18 cellular contexts compared by ENCODE assay signal in the genomic region with DNA sequence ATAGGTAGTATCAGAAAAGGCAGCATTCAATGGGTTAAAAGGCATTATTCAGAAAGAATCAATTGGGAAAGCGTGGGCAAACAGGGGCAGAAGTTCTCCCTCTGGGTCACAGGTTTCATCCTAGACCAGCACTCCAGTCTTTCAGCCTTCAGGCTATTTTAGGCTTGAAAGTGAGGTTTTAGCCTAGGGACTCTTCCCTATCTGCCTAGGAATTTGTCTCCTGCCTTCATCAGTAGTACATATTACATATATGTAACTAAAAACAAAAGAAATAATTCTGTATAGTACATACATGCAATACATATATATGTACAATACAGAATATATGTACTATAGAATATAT. TPM values are rescaled to one million over a fixed set of nuclear protein-coding genes. Genes with fewer than 3 reads are reported as not detected.
DNase-seq lines count a peak whose midpoint lies in the region; ATAC-seq, FAIRE-seq and TF ChIP-seq lines count a peak whose summit lies in the region.
"Had no signal": no experiment of that assay in that cellular context is flagged by ENCODE, and none has a peak within 500 bp of the region (broad histone marks: within the 10 kb centered on the region; RNA-seq: fewer than 3 reads in every experiment).

No MANE protein-coding gene starts in this region.

- H3K79me2 ChIP-seq in MM.1S (ENCODE audit: low read length) (no peaks in the 10 kb centered on the region), astrocyte (ENCODE audit: insufficient read depth, low read length) (no peaks in the 10 kb centered on the region)

- peak overlapping the region; percentile 38; the same call in 1 of the 2 replicates for H3K27ac ChIP-seq in MM.1S (ENCODE audit: low read length)
- H3K27ac ChIP-seq in astrocyte (ENCODE audit: low read depth, low read length), result no peak overlapping the region
- H3K27ac ChIP-seq: stomach, vagina, VCaP had no signal

- TF ChIP-seq CTCF in MM.1S (IDR thresholded peaks at IDR 0.05; ENCODE audit: low read length) (no peak), astrocyte (IDR thresholded peaks at IDR 0.05; ENCODE audit: insufficient read depth, low read depth, low read length) (no peak), WTC11 (IDR thresholded peaks at IDR 0.05) (no peak)

- H4K20me1 ChIP-seq in MM.1S (ENCODE audit: insufficient read depth, low read length) (no peaks in the 10 kb centered on the region), astrocyte (ENCODE audit: insufficient read depth, low read length) (no peaks in the 10 kb centered on the region)

- H3K9ac ChIP-seq in MM.1S (ENCODE audit: low read length), result peak overlapping the region; percentile 33; the same call in 1 of the 2 replicates
- H3K9ac ChIP-seq in astrocyte (ENCODE audit: low read length), result no peak overlapping the region

- peaks cover 23% of the 10 kb centered on the region for H3K4me1 Mint-ChIP-seq in activated naive CD4-positive, alpha-beta T cell treated with anti-CD3 and anti-CD28 coated beads, Interleukin-2, amount 10 ng/mL, durations not matched to agents 7 days and 5 days
- H3K4me1 Mint-ChIP-seq in astrocyte (ENCODE audit: low read depth, unreplicated experiment) (peaks cover 8% of the 10 kb centered on the region), WTC11 (peaks cover 12% of the 10 kb centered on the region)
- H3K4me1 Mint-ChIP-seq in stimulated activated naive CD8-positive, alpha-beta T cell treated with anti-CD3 and anti-CD28 coated beads, Interleukin-15, amount 100 ng/mL, for 72 hours, result peaks cover 21% of the 10 kb centered on the region

- POLR2A ChIA-PET in WTC11 (lab: Charles Lee), result no interaction called here

- no peaks in the 10 kb centered on the region for H3K9me3 ChIP-seq in MM.1S (replicated peaks; ENCODE audit: insufficient read depth, low read length)
- no peaks in the 10 kb centered on the region for H3K9me3 ChIP-seq in astrocyte (ENCODE audit: insufficient read depth, low read depth, low read length)
- H3K9me3 ChIP-seq: vagina had no signal

- H3K4me3 Mint-ChIP-seq in activated naive CD4-positive, alpha-beta T cell treated with anti-CD3 and anti-CD28 coated beads, Interleukin-2, amount 10 ng/mL, durations not matched to agents 7 days and 5 days, result peak overlapping the region; percentile 65
- H3K4me3 Mint-ChIP-seq in astrocyte (ENCODE audit: unreplicated experiment) (no peak overlapping the region), WTC11 (no peak overlapping the region)
- peak overlapping the region; percentile 65 to 69 for H3K4me3 Mint-ChIP-seq in stimulated activated naive CD8-positive, alpha-beta T cell treated with anti-CD3 and anti-CD28 coated beads, Interleukin-15, amount 100 ng/mL, for 72 hours

- H2AFZ ChIP-seq in MM.1S (ENCODE audit: low read length) (peak overlapping the region; percentile 77), astrocyte (ENCODE audit: low read depth, low read length) (no peak overlapping the region)

- H3K4me3 ChIP-seq in MM.1S (ENCODE audit: low read length) (peak overlapping the region; percentile 49), astrocyte (ENCODE audit: insufficient read depth, low read depth, low read length) (no peak overlapping the region)
- H3K4me3 ChIP-seq: stomach, vagina had no signal

- no peak for DNase-seq in activated naive CD4-positive, alpha-beta T cell treated with anti-CD3 and anti-CD28 coated beads, Interleukin-2, amount 10 ng/mL, durations not matched to agents 7 days and 5 days
- DNase-seq in activated naive CD4-positive, alpha-beta T cell treated with Interleukin-2 at 50 U/mL for 16 hours, result no peak
- DNase-seq in MM.1S (no peak), astrocyte (ENCODE audit: low read depth) (no peak), WTC11 (ENCODE audit: low spot score) (no peak), NCI-H446 (lab: John Stamatoyannopoulos, UW) (no peak)
- DNase-seq in stimulated activated naive CD8-positive, alpha-beta T cell treated with anti-CD3 and anti-CD28 coated beads, Interleukin-15, amount 100 ng/mL, for 72 hours, result no peak
- DNase-seq: Calu3, cerebellar nuclear complex, kidney, mesendoderm, NCI-H1417 treated with DMSO at 0.1 percent for 48 hours, NCI-H345, retina, stomach had no signal

- no peaks in the 10 kb centered on the region for H3K9me2 ChIP-seq in MM.1S (replicated peaks; ENCODE audit: insufficient read depth, low read length)

- H3K4me2 ChIP-seq in MM.1S (ENCODE audit: low read depth, low read length), result peak overlapping the region; percentile 72; the same call in 1 of the 2 replicates
- no peak overlapping the region for H3K4me2 ChIP-seq in astrocyte (ENCODE audit: low read length)

- H3K36me3 Mint-ChIP-seq in activated naive CD4-positive, alpha-beta T cell treated with anti-CD3 and anti-CD28 coated beads, Interleukin-2, amount 10 ng/mL, durations not matched to agents 7 days and 5 days, result peaks cover 4% of the 10 kb centered on the region
- no peaks in the 10 kb centered on the region for H3K36me3 Mint-ChIP-seq in astrocyte (ENCODE audit: low read depth, unreplicated experiment)
- H3K36me3 Mint-ChIP-seq in WTC11, result peaks cover 40% of the 10 kb centered on the region

- H3K9me3 Mint-ChIP-seq in activated naive CD4-positive, alpha-beta T cell treated with anti-CD3 and anti-CD28 coated beads, Interleukin-2, amount 10 ng/mL, durations not matched to agents 7 days and 5 days, result peaks cover 12% of the 10 kb centered on the region
- H3K9me3 Mint-ChIP-seq in astrocyte (ENCODE audit: unreplicated experiment), result peaks cover 15% of the 10 kb centered on the region
- H3K9me3 Mint-ChIP-seq in stimulated activated naive CD8-positive, alpha-beta T cell treated with anti-CD3 and anti-CD28 coated beads, Interleukin-15, amount 100 ng/mL, for 72 hours, result peaks cover 8 to 23% of the 10 kb centered on the region in 2 donors
- peaks cover 48% of the 10 kb centered on the region for H3K9me3 Mint-ChIP-seq in WTC11

- H3K27me3 ChIP-seq in MM.1S (replicated peaks; ENCODE audit: insufficient read depth, low read length), result no peaks in the 10 kb centered on the region
- no peaks in the 10 kb centered on the region for H3K27me3 ChIP-seq in astrocyte (ENCODE audit: insufficient read depth, low read length)
- H3K27me3 ChIP-seq: stomach, vagina had no signal

- CTCF ChIA-PET in activated naive CD4-positive, alpha-beta T cell treated with anti-CD3 and anti-CD28 coated beads, Interleukin-2, amount 10 ng/mL, durations not matched to agents 7 days and 5 days (lab: Charles Lee), result interaction anchor here (1.0 to 2.4 kb wide), 12 partner anchors 11 to 100 kb away, joined by 3 to 14 read pairs (median 5); a partner anchor contains a TSS
- CTCF ChIA-PET in WTC11 (lab: Charles Lee), result interaction anchor here (1.2 to 2.0 kb wide), 2 partner anchors 34 to 99 kb away, joined by 4 to 10 read pairs; a partner anchor contains a TSS

- peak overlapping the region; percentile 92 for H3K27ac Mint-ChIP-seq in activated naive CD4-positive, alpha-beta T cell treated with anti-CD3 and anti-CD28 coated beads, Interleukin-2, amount 10 ng/mL, durations not matched to agents 7 days and 5 days
- H3K27ac Mint-ChIP-seq in astrocyte (ENCODE audit: unreplicated experiment), result peak overlapping the region; percentile 34
- H3K27ac Mint-ChIP-seq in stimulated activated naive CD8-positive, alpha-beta T cell treated with anti-CD3 and anti-CD28 coated beads, Interleukin-15, amount 100 ng/mL, for 72 hours, result peak overlapping the region; percentile 82 to 91
- no peak overlapping the region for H3K27ac Mint-ChIP-seq in WTC11

- H3K27me3 Mint-ChIP-seq in activated naive CD4-positive, alpha-beta T cell treated with anti-CD3 and anti-CD28 coated beads, Interleukin-2, amount 10 ng/mL, durations not matched to agents 7 days and 5 days, result no peaks in the 10 kb centered on the region
- no peaks in the 10 kb centered on the region for H3K27me3 Mint-ChIP-seq in astrocyte (ENCODE audit: low read depth, unreplicated experiment)
- no peaks in the 10 kb centered on the region for H3K27me3 Mint-ChIP-seq in stimulated activated naive CD8-positive, alpha-beta T cell treated with anti-CD3 and anti-CD28 coated beads, Interleukin-15, amount 100 ng/mL, for 72 hours
- no peaks in the 10 kb centered on the region for H3K27me3 Mint-ChIP-seq in WTC11 (ENCODE audit: low read depth)

- H3K36me3 ChIP-seq in MM.1S (replicated peaks; ENCODE audit: insufficient read depth, low read length) (no peaks in the 10 kb centered on the region), astrocyte (ENCODE audit: insufficient read depth, low read length) (no peaks in the 10 kb centered on the region)
- H3K36me3 ChIP-seq: stomach, vagina had no signal

- no peak for ATAC-seq in stimulated activated naive CD8-positive, alpha-beta T cell treated with anti-CD3 and anti-CD28 coated beads, Interleukin-15, amount 100 ng/mL, for 72 hours
- ATAC-seq in WTC11 (no peak), GM21528 (IDR thresholded peaks at IDR 0.05; ENCODE audit: low FRiP score, unreplicated experiment) (no peak)

- no peaks in the 10 kb centered on the region for H3F3A ChIP-seq in MM.1S (ENCODE audit: insufficient read depth, low read length)

- FAIRE-seq in astrocyte (lab: Jason Lieb, UNC), result no peak
- FAIRE-seq: kidney had no signal

- H3K4me1 ChIP-seq in MM.1S (ENCODE audit: low read length), result peaks cover 3% of the 10 kb centered on the region; the same call in 1 of the 2 replicates
- H3K4me1 ChIP-seq in astrocyte (ENCODE audit: insufficient read depth, low read length), result no peaks in the 10 kb centered on the region
- H3K4me1 ChIP-seq: stomach, vagina had no signal

TF ChIP-seq in WTC11, 78 proteins besides CTCF, POLR2A, EP300 and RAD21 (continues in another document):
- TF ChIP-seq, protein P1, sequence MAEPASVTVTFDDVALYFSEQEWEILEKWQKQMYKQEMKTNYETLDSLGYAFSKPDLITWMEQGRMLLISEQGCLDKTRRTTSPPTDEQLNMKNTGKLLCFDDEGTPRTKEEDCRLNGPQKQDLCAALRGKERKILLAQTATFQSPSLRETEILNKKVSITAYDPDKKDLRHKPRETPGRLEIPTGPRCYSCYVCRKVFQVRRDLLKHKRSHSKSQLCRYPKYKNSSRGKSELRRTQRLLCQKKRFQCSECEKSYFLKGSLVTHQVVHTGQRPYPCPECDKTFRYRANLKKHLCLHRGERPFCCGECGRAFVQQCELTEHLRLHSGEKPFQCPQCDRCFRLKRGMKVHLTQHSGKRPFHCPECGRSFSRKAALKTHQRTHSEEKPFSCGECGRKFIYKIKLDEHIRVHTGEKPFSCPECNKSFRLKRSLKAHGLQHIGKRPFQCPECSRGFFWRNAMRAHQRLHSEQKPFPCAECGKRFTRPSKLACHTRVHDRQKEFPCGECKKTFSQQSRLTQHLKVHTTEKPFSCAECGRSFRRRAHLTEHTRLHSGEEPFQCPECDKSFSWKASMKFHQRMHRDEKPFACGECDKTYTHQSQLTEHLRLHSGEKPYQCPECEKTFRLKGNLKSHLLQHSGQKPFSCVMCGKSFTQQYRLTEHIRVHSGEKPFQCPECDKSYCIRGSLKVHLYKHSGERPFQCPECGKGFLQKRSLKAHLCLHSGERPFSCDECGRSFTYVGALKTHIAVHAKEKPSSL (CRISPR knock-in tag; conservative IDR thresholded peaks at IDR 0.05), result no peak
- TF ChIP-seq, protein P2, sequence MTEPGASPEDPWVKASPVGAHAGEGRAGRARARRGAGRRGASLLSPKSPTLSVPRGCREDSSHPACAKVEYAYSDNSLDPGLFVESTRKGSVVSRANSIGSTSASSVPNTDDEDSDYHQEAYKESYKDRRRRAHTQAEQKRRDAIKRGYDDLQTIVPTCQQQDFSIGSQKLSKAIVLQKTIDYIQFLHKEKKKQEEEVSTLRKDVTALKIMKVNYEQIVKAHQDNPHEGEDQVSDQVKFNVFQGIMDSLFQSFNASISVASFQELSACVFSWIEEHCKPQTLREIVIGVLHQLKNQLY (CRISPR knock-in tag; IDR thresholded peaks at IDR 0.05), result no peak

RNA-seq across cellular contexts. Expression of a gene that starts 34.6 kb away (rescaled TPM):
- 91.3 and 115 TPM in 2 replicates for total RNA-seq in astrocyte
- 43.4 to 49.8 TPM (median 46.4 TPM) in 3 replicates for total RNA-seq in WTC11 (2021)

Comparison
In these comparisons a context has a peak if more than half of its experiments do, and no peak if none do; other contexts are left out.
1. H3K4me3 Mint-ChIP-seq: peak in activated naive CD4-positive, alpha-beta T cell treated with anti-CD3 and anti-CD28 coated beads, Interleukin-2, amount 10 ng/mL, durations not matched to agents 7 days and 5 days (single experiment) and stimulated activated naive CD8-positive, alpha-beta T cell treated with anti-CD3 and anti-CD28 coated beads, Interleukin-15, amount 100 ng/mL, for 72 hours (2 of 2); none in astrocyte (single experiment) and WTC11 (single experiment).